Comparison of ENCODE assay signal across 12 cellular contexts in the genomic region with DNA sequence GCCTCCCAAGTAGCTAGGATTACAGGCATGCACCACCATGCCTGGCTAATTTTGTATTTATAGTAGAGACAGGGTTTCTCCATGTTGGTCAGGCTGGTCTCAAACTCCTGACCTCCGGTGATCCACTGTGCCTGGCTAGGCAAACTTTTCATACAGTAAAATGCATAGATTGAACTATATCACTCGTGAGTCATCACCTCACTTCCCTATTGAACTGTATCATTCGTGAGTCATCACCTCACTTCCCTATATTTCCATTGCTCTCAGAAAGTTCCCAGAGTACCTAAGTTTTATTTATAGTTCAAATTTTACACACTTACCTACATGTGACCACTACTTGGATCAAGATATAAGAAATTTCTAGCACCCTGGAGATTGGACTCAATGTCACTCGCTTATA.
DNase-seq lines count a peak whose midpoint lies in the region; ATAC-seq and TF ChIP-seq lines count a peak whose summit lies in the region.
"Had no signal": no experiment of that assay in that cellular context is flagged by ENCODE, and none has a peak within 500 bp of the region (broad histone marks: within the 10 kb centered on the region; RNA-seq: fewer than 3 reads in every experiment).

No MANE protein-coding gene starts in this region.

- H2AFZ ChIP-seq in PC-3 (ENCODE audit: low read length), result no peak overlapping the region

- peaks cover 19% of the 10 kb centered on the region for H3K79me2 ChIP-seq in PC-3 (ENCODE audit: low read length)

- no TSS peak for BruUV-seq in PC-3 (replicated peaks; lab: Mats Ljungman, UMichigan)

- no peaks in the 10 kb centered on the region for H3K27me3 ChIP-seq in PC-3 (ENCODE audit: low read length)
- H3K27me3 ChIP-seq in colonic mucosa, result no peaks in the 10 kb centered on the region
- H3K27me3 ChIP-seq in gastrocnemius medialis, result no peaks in the 10 kb centered on the region
- H3K27me3 ChIP-seq: ascending aorta, suprapubic skin had no signal

- in situ Hi-C loops in gastrocnemius medialis (cut with MboI; ENCODE audit: low sequenced_read_pairs in 4 of 4), result no loop called here

- CTCF ChIA-PET in PC-3 (lab: Charles Lee), result no interaction called here
- CTCF ChIA-PET in GM10248 (lab: Yijun Ruan, JAX), result interaction anchor here (2.3 to 3.2 kb wide), 2 partner anchors 11 to 188 kb away, joined by 6 to 18 read pairs; no protein-coding TSS in a partner anchor

- no peak overlapping the region for H3K4me3 Mint-ChIP-seq in T-helper 1 cell treated with Interleukin-12 subunit alpha and Interleukin-12 subunit beta and Interleukin-4 antibody, amounts not matched to agents 30 μg/mL and 1 μg/mL, for 36 hours

- POLR2A ChIA-PET in PC-3 (lab: Charles Lee; ENCODE audit: unreplicated experiment) (no interaction called here), GM10248 (lab: Yijun Ruan, JAX) (no interaction called here)

- H3K27me3 Mint-ChIP-seq in T-helper 1 cell treated with Interleukin-12 subunit alpha and Interleukin-12 subunit beta and Interleukin-4 antibody, amounts not matched to agents 30 μg/mL and 1 μg/mL, for 36 hours (ENCODE audit: low read depth), result no peaks in the 10 kb centered on the region

- peak overlapping the region; percentile 70 for H3K27ac ChIP-seq in PC-3 (ENCODE audit: low read length)
- H3K27ac ChIP-seq in colonic mucosa, result peak overlapping the region; percentile 78
- peak overlapping the region; percentile 94 to 99 (median 96) for H3K27ac ChIP-seq in gastrocnemius medialis
- H3K27ac ChIP-seq: suprapubic skin had no signal

- H3K4me1 ChIP-seq in PC-3 (ENCODE audit: insufficient read depth, low read length), result peaks cover 14% of the 10 kb centered on the region
- H3K4me1 ChIP-seq in colonic mucosa, result peaks cover 11% of the 10 kb centered on the region
- peaks cover 90 to 97% of the 10 kb centered on the region in 2 donors for H3K4me1 ChIP-seq in gastrocnemius medialis

- H3K36me3 ChIP-seq in PC-3 (ENCODE audit: low read depth, low read length) (peaks cover 12% of the 10 kb centered on the region; the same call in 1 of the 2 replicates), colonic mucosa (peaks cover 5% of the 10 kb centered on the region), gastrocnemius medialis (peaks cover 0 to 19% of the 10 kb centered on the region in 2 donors)

- H3K36me3 Mint-ChIP-seq in T-helper 1 cell treated with Interleukin-12 subunit alpha and Interleukin-12 subunit beta and Interleukin-4 antibody, amounts not matched to agents 30 μg/mL and 1 μg/mL, for 36 hours (ENCODE audit: low read depth), result peaks cover 46% of the 10 kb centered on the region

- peak overlapping the region; percentile 98 for H3K27ac Mint-ChIP-seq in T-helper 1 cell treated with Interleukin-12 subunit alpha and Interleukin-12 subunit beta and Interleukin-4 antibody, amounts not matched to agents 30 μg/mL and 1 μg/mL, for 36 hours

- 0 out of 2 replicates have a peak, but pooled peaks cover 6% of the 10 kb centered on the region for H4K20me1 ChIP-seq in PC-3 (ENCODE audit: low read length)

- intact Hi-C loops in PC-3 (cut with micrococcal nuclease) (no loop called here), colonic mucosa (cut with DNase I) (no loop called here), gastrocnemius medialis (cut with DNase I; ENCODE audit: low total_unique reads) (loop anchor here (10.0 kb wide), 1 partner anchor 431 kb away; no protein-coding TSS in a partner anchor)

- H3K9me3 ChIP-seq in PC-3 (ENCODE audit: low read length) (no peaks in the 10 kb centered on the region), colonic mucosa (no peaks in the 10 kb centered on the region), gastrocnemius medialis (no peaks in the 10 kb centered on the region)
- H3K9me3 ChIP-seq: ascending aorta, suprapubic skin had no signal

- no peak for TF ChIP-seq CTCF in PC-3 (conservative IDR thresholded peaks at IDR 0.05; ENCODE audit: low read depth, low read length)
- TF ChIP-seq CTCF in colonic mucosa (IDR thresholded peaks at IDR 0.05), result no peak
- TF ChIP-seq CTCF in gastrocnemius medialis (IDR thresholded peaks at IDR 0.05 in 4 of 5, conservative IDR thresholded peaks at IDR 0.05 in 1 of 5), result no peak
- TF ChIP-seq CTCF in GM10248 (IDR thresholded peaks at IDR 0.05; ENCODE audit: control extremely low read depth, extremely low read depth, low read depth, missing control alignments), result no peak

- ATAC-seq in PC-3 (peak; percentile 85), gastrocnemius medialis (no peak), GM18505 (IDR thresholded peaks at IDR 0.05; ENCODE audit: unreplicated experiment) (no peak)

- TF ChIP-seq POLR2A in gastrocnemius medialis (IDR thresholded peaks at IDR 0.05), result no peak
- TF ChIP-seq POLR2A in GM18505 (IDR thresholded peaks at IDR 0.05; ENCODE audit: borderline replicate concordance, extremely low read depth, insufficient read depth, insufficient read length), result no peak

- H3K4me3 ChIP-seq in PC-3 (ENCODE audit: low read length), result no peak overlapping the region
- no peak overlapping the region for H3K4me3 ChIP-seq in colonic mucosa
- no peak overlapping the region for H3K4me3 ChIP-seq in gastrocnemius medialis
- H3K4me3 ChIP-seq: ascending aorta, skin epidermis, suprapubic skin had no signal

- no peaks in the 10 kb centered on the region for H3K9me3 Mint-ChIP-seq in T-helper 1 cell treated with Interleukin-12 subunit alpha and Interleukin-12 subunit beta and Interleukin-4 antibody, amounts not matched to agents 30 μg/mL and 1 μg/mL, for 36 hours

- H3K4me1 Mint-ChIP-seq in T-helper 1 cell treated with Interleukin-12 subunit alpha and Interleukin-12 subunit beta and Interleukin-4 antibody, amounts not matched to agents 30 μg/mL and 1 μg/mL, for 36 hours (ENCODE audit: low read depth), result peaks cover 63% of the 10 kb centered on the region

- peak overlapping the region; percentile 13; the same call in 1 of the 2 replicates for H3K4me2 ChIP-seq in PC-3 (ENCODE audit: low read length)

- H3K9ac ChIP-seq in PC-3 (ENCODE audit: low read length) (peak overlapping the region; percentile 17; the same call in 1 of the 2 replicates), colonic mucosa (ENCODE audit: low read depth in 2 of 2, low read length in 2 of 2) (no peak overlapping the region)

- DNase-seq in T-helper 1 cell (no peak), PC-3 (peak; percentile 76), colonic mucosa (no peak), gastrocnemius medialis (no peak), GM10248 (ENCODE audit: extremely low spot score) (no peak), NCI-H524 (lab: John Stamatoyannopoulos, UW) (no peak)
- DNase-seq: Karpas-422 had no signal

- no peaks in the 10 kb centered on the region for H3K9me2 ChIP-seq in PC-3 (replicated peaks; ENCODE audit: low read length)

- H3F3A ChIP-seq in PC-3 (ENCODE audit: low read length, unreplicated experiment), result no peaks in the 10 kb centered on the region
